ENCODE assay signal across 31 cellular contexts in genomic region chr5:38870595-38870994, GRCh38. TPM values are rescaled to one million over a fixed set of nuclear protein-coding genes. Genes with fewer than 3 reads are reported as not detected.
DNase-seq lines count a peak whose midpoint lies in the region; ATAC-seq and TF ChIP-seq lines count a peak whose summit lies in the region.
"Had no signal": no experiment of that assay in that cellular context is flagged by ENCODE, and none has a peak within 500 bp of the region (broad histone marks: within the 10 kb centered on the region; RNA-seq: fewer than 3 reads in every experiment).

No MANE protein-coding gene starts in this region.

- TF ChIP-seq CTCF in ascending aorta (IDR thresholded peaks at IDR 0.05) = no peak

- no peak overlapping the region for H3K4me3 ChIP-seq in ascending aorta
- no peak overlapping the region for H3K4me3 ChIP-seq in iPS-20b (ENCODE audit: low read length)
- H3K4me3 ChIP-seq: right lobe of liver, SK-N-MC, testis had no signal

- no peak overlapping the region for H3K27ac Mint-ChIP-seq in activated CD4-positive, alpha-beta T cell treated with anti-CD3 and anti-CD28 coated beads, Interleukin-2, amount 10 ng/mL, durations not matched to agents 24 days and 14 days
- H3K27ac Mint-ChIP-seq: activated naive CD8-positive, alpha-beta T cell treated with anti-CD3 and anti-CD28 coated beads for 36 hours; CD8-positive, alpha-beta memory T cell; dendritic cell treated with granulocyte-macrophage colony-stimulating factor and Interleukin-4, amounts not matched to agents 40 ng/mL and 50 ng/mL, for 4 days; stimulated activated naive B cell treated with anti-CD40 and anti-IgM and Interleukin-4, amounts not matched to agents 10 μg/mL and 1 μg/mL and 100 μg/mL, for 72 hours; T-helper 17 cell had no signal

- no peaks in the 10 kb centered on the region for H3K36me3 Mint-ChIP-seq in activated CD4-positive, alpha-beta T cell treated with anti-CD3 and anti-CD28 coated beads, Interleukin-2, amount 10 ng/mL, durations not matched to agents 24 days and 14 days (ENCODE audit: low read depth)
- H3K36me3 Mint-ChIP-seq: activated naive CD8-positive, alpha-beta T cell treated with anti-CD3 and anti-CD28 coated beads for 36 hours; CD8-positive, alpha-beta memory T cell; stimulated activated naive B cell treated with anti-CD40 and anti-IgM and Interleukin-4, amounts not matched to agents 10 μg/mL and 1 μg/mL and 100 μg/mL, for 72 hours had no signal

- H3K4me3 Mint-ChIP-seq in activated CD4-positive, alpha-beta T cell treated with anti-CD3 and anti-CD28 coated beads, Interleukin-2, amount 10 ng/mL, durations not matched to agents 24 days and 14 days = no peak overlapping the region
- H3K4me3 Mint-ChIP-seq: activated naive CD8-positive, alpha-beta T cell treated with anti-CD3 and anti-CD28 coated beads for 36 hours; CD8-positive, alpha-beta memory T cell; central memory CD8-positive, alpha-beta T cell; dendritic cell treated with granulocyte-macrophage colony-stimulating factor and Interleukin-4, amounts not matched to agents 40 ng/mL and 50 ng/mL, for 4 days; neural crest cell; stimulated activated naive B cell treated with anti-CD40 and anti-IgM and Interleukin-4, amounts not matched to agents 10 μg/mL and 1 μg/mL and 100 μg/mL, for 72 hours; T-helper 17 cell had no signal

- peak overlapping the region; percentile 48 to 67 for H3K27ac ChIP-seq in ascending aorta
- H3K27ac ChIP-seq in iPS-20b (ENCODE audit: low read length) = no peak overlapping the region
- H3K27ac ChIP-seq: right lobe of liver, SK-N-MC, testis had no signal

- peaks cover 17% of the 10 kb centered on the region for H3K27me3 Mint-ChIP-seq in activated CD4-positive, alpha-beta T cell treated with anti-CD3 and anti-CD28 coated beads, Interleukin-2, amount 10 ng/mL, durations not matched to agents 24 days and 14 days

- no peak for ATAC-seq in GM21381 (IDR thresholded peaks at IDR 0.05; ENCODE audit: unreplicated experiment)
- ATAC-seq: right lobe of liver; stimulated activated naive B cell treated with anti-CD40 and anti-IgM and Interleukin-4, amounts not matched to agents 10 μg/mL and 1 μg/mL and 100 μg/mL, for 72 hours; T-helper 17 cell had no signal

- intact Hi-C loops in activated CD4-positive, alpha-beta T cell treated with anti-CD3 and anti-CD28 coated beads, Interleukin-2, amount 10 ng/mL, durations not matched to agents 24 days and 14 days (cut with micrococcal nuclease) = no loop called here
- intact Hi-C loops in ascending aorta (cut with DNase I) = no loop called here

- no peaks in the 10 kb centered on the region for H3K27me3 ChIP-seq in ascending aorta
- H3K27me3 ChIP-seq in iPS-20b (ENCODE audit: insufficient read depth, low read length) = no peaks in the 10 kb centered on the region
- H3K27me3 ChIP-seq: right lobe of liver, testis had no signal

- DNase-seq in activated CD4-positive, alpha-beta T cell treated with anti-CD3 and anti-CD28 coated beads, Interleukin-2, amount 10 ng/mL, durations not matched to agents 24 days and 14 days = peak; percentile 24
- DNase-seq in activated CD4-positive, alpha-beta T cell treated with anti-CD3 and anti-CD28 coated beads for 48 hours = no peak
- no peak for DNase-seq in ascending aorta (ENCODE audit: low spot score in 2 of 2)
- no peak for DNase-seq in DMS 273 (lab: John Stamatoyannopoulos, UW; ENCODE audit: unreplicated experiment)
- no peak for DNase-seq in activated T-cell treated with anti-CD3 and anti-CD28 coated beads, Interleukin-2, amount 50 U/mL, for 1 hour
- no peak for DNase-seq in NCI-H1092 treated with DMSO at 0.1 percent for 48 hours (lab: John Stamatoyannopoulos, UW)
- DNase-seq: 8988T; activated effector memory CD4-positive, alpha-beta T cell treated with anti-CD3 and anti-CD28 coated beads, Interleukin-2, amount 50 U/mL, for 16 hours; activated naive CD8-positive, alpha-beta T cell treated with anti-CD3 and anti-CD28 coated beads for 36 hours; activated T-cell treated with anti-CD3 and anti-CD28 coated beads for 4 hours; CD8-positive, alpha-beta memory T cell; DMS53; glutamatergic neuron; NCI-H1092; NCI-H187 treated with DMSO at 0.1 percent for 48 hours; NCI-H226; NCI-H748 treated with DMSO at 0.1 percent for 48 hours; posterior cingulate gyrus; right lobe of liver; RPMI8226; stimulated activated CD4-positive, alpha-beta T cell treated with anti-CD3 and anti-CD28 coated beads, Interleukin-4, amount 100 ng/mL, for 4 hours; stimulated activated naive B cell treated with anti-CD40 and anti-IgM and Interleukin-4, amounts not matched to agents 10 μg/mL and 1 μg/mL and 100 μg/mL, for 72 hours; T-helper 17 cell; testis had no signal

- H3K9me3 ChIP-seq in ascending aorta (no peaks in the 10 kb centered on the region), iPS-20b (ENCODE audit: insufficient read depth, low read depth, low read length) (no peaks in the 10 kb centered on the region)
- H3K9me3 ChIP-seq: right lobe of liver, testis had no signal

- H3K36me3 ChIP-seq in ascending aorta (peaks cover 12 to 22% of the 10 kb centered on the region in 2 donors), iPS-20b (ENCODE audit: insufficient read depth, low read depth, low read length) (no peaks in the 10 kb centered on the region)
- H3K36me3 ChIP-seq: right lobe of liver had no signal

- H3K9ac ChIP-seq in iPS-20b (ENCODE audit: low read depth, low read length) = peak overlapping the region; percentile 28; the same call in 1 of the 2 replicates

- H3K9me3 Mint-ChIP-seq in activated CD4-positive, alpha-beta T cell treated with anti-CD3 and anti-CD28 coated beads, Interleukin-2, amount 10 ng/mL, durations not matched to agents 24 days and 14 days = no peaks in the 10 kb centered on the region
- H3K9me3 Mint-ChIP-seq: activated naive CD8-positive, alpha-beta T cell treated with anti-CD3 and anti-CD28 coated beads for 36 hours; central memory CD8-positive, alpha-beta T cell; neural crest cell had no signal

- H3K4me1 ChIP-seq in ascending aorta (peaks cover 4 to 12% of the 10 kb centered on the region in 2 donors), iPS-20b (ENCODE audit: insufficient read depth, low read length) (peaks cover 10% of the 10 kb centered on the region)
- H3K4me1 ChIP-seq: right lobe of liver, testis had no signal

- H3K4me1 Mint-ChIP-seq in activated CD4-positive, alpha-beta T cell treated with anti-CD3 and anti-CD28 coated beads, Interleukin-2, amount 10 ng/mL, durations not matched to agents 24 days and 14 days = no peaks in the 10 kb centered on the region
- H3K4me1 Mint-ChIP-seq: activated naive CD8-positive, alpha-beta T cell treated with anti-CD3 and anti-CD28 coated beads for 36 hours; CD8-positive, alpha-beta memory T cell; central memory CD8-positive, alpha-beta T cell; stimulated activated naive B cell treated with anti-CD40 and anti-IgM and Interleukin-4, amounts not matched to agents 10 μg/mL and 1 μg/mL and 100 μg/mL, for 72 hours; T-helper 17 cell had no signal

RNA-seq across cellular contexts. Expression of gene OSMR, which starts 24.8 kb away (rescaled TPM):
- total RNA-seq in activated CD4-positive, alpha-beta T cell treated with anti-CD3 and anti-CD28 coated beads, Interleukin-2, amount 10 ng/mL, durations not matched to agents 24 days and 14 days = not detected in 2 replicates
- total RNA-seq in ascending aorta = 52.4 TPM
- total RNA-seq: activated naive CD8-positive, alpha-beta T cell treated with anti-CD3 and anti-CD28 coated beads for 36 hours; CD8-positive, alpha-beta memory T cell; G401; T-helper 17 cell had no signal

Comparison
In these comparisons a context has a peak if more than half of its experiments do, and no peak if none do; other contexts are left out.
1. RNA of gene OSMR, which starts 24.8 kb away (total RNA-seq): 52.4 TPM in ascending aorta (single experiment); not detected in activated CD4-positive, alpha-beta T cell treated with anti-CD3 and anti-CD28 coated beads, Interleukin-2, amount 10 ng/mL, durations not matched to agents 24 days and 14 days; every median in the first group is over 10 times any median in the second.